In the genomic region with DNA sequence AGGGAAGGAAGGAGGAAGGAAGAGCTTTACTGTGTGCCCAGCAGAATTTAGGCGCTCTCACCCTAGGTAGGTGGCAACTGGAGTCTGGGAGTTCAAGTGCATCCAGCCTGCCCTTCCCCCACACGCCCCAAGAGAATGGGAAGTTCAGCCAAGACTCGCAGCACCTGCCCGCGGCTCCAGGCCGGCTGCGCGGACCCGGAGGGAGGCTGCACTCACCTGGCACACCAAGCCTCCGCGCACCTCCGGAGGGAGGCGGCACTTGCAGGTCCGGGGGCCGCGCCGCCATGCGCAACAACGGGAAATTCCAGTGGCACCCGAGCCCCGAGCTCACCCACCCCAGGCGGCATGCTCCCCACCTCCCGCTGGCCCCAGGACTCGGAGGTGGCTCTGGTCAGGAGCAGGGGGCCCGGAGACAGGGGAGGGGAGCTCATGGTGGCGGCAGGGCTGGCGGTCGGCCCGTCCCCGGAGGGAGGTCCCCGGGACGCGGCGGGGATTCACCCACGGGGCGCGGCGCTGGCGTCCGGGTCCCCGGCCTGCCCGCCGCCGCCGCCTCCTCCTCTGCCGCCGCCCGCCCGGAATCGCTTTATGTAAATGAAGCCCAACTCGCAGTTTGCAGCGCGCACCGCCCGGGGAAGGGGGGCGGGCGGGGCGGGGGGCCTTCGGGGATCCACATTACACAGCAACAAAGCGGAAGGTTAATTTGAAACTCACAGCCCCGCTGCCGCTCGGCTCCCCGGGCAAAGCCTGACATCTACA, we compare ENCODE assay signal across 1 cellular context.
A peak's percentile ranks its signal among the peaks of the same experiment; 100 is the strongest.
TF ChIP-seq lines count a peak whose summit lies in the region.

A gene with protein sequence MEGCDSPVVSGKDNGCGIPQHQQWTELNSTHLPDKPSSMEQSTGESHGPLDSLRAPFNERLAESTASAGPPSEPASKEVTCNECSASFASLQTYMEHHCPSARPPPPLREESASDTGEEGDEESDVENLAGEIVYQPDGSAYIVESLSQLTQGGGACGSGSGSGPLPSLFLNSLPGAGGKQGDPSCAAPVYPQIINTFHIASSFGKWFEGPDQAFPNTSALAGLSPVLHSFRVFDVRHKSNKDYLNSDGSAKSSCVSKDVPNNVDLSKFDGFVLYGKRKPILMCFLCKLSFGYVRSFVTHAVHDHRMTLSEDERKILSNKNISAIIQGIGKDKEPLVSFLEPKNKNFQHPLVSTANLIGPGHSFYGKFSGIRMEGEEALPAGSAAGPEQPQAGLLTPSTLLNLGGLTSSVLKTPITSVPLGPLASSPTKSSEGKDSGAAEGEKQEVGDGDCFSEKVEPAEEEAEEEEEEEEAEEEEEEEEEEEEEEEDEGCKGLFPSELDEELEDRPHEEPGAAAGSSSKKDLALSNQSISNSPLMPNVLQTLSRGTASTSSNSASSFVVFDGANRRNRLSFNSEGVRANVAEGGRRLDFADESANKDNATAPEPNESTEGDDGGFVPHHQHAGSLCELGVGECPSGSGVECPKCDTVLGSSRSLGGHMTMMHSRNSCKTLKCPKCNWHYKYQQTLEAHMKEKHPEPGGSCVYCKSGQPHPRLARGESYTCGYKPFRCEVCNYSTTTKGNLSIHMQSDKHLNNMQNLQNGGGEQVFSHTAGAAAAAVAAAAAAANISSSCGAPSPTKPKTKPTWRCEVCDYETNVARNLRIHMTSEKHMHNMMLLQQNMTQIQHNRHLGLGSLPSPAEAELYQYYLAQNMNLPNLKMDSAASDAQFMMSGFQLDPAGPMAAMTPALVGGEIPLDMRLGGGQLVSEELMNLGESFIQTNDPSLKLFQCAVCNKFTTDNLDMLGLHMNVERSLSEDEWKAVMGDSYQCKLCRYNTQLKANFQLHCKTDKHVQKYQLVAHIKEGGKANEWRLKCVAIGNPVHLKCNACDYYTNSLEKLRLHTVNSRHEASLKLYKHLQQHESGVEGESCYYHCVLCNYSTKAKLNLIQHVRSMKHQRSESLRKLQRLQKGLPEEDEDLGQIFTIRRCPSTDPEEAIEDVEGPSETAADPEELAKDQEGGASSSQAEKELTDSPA (N-terminal part only) (minus strand): TSS at position 593 of the 756 bp plus-strand sequence. CDS start 87,983 bp downstream, outside the sequence.

TF ChIP-seq in HepG2, 621 proteins besides CTCF, POLR2A, EP300 and RAD21 (continued from another document and continues in another):
- TF ChIP-seq, protein P1, sequence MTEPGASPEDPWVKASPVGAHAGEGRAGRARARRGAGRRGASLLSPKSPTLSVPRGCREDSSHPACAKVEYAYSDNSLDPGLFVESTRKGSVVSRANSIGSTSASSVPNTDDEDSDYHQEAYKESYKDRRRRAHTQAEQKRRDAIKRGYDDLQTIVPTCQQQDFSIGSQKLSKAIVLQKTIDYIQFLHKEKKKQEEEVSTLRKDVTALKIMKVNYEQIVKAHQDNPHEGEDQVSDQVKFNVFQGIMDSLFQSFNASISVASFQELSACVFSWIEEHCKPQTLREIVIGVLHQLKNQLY (CRISPR knock-in tag; IDR thresholded peaks at IDR 0.05): 0 out of 2 replicates have a peak, but pooled peaks have one; percentile 27
- TF ChIP-seq FOXP1 (IDR thresholded peaks at IDR 0.05) (no peak), FOXP1 (CRISPR knock-in tag; IDR thresholded peaks at IDR 0.05) (no peak), ZNF383 (CRISPR knock-in tag; IDR thresholded peaks at IDR 0.05; ENCODE audit: borderline replicate concordance) (no peak), ADNP (CRISPR knock-in tag; IDR thresholded peaks at IDR 0.05) (no peak), ZBTB7B (CRISPR knock-in tag; IDR thresholded peaks at IDR 0.05) (peak; percentile 65; the same call in 1 of the 2 replicates), TAF1 (CRISPR knock-in tag; IDR thresholded peaks at IDR 0.05) (no peak), ZC3H13 (CRISPR knock-in tag; IDR thresholded peaks at IDR 0.05) (peak; percentile 6; the same call in 1 of the 2 replicates), POLR2G (IDR thresholded peaks at IDR 0.05; ENCODE audit: low read depth, low read length) (0 out of 2 replicates have a peak, but pooled peaks have one; percentile 40), ZNF230 (CRISPR knock-in tag; IDR thresholded peaks at IDR 0.05) (0 out of 2 replicates have a peak, but pooled peaks have one; percentile 46), NFKB2 (CRISPR knock-in tag; IDR thresholded peaks at IDR 0.05; ENCODE audit: borderline replicate concordance) (0 out of 2 replicates have a peak, but pooled peaks have one; percentile 74), ZNF607 (CRISPR knock-in tag; IDR thresholded peaks at IDR 0.05; ENCODE audit: borderline replicate concordance) (no peak), SAP130 (CRISPR knock-in tag; IDR thresholded peaks at IDR 0.05; ENCODE audit: low read depth) (peak; percentile 68), REPIN1 (CRISPR knock-in tag; IDR thresholded peaks at IDR 0.05; ENCODE audit: borderline replicate concordance, low read depth) (no peak), ZMAT3 (CRISPR knock-in tag; conservative IDR thresholded peaks at IDR 0.05) (peak; percentile 56; the same call in 1 of the 2 replicates), PITX1 (CRISPR knock-in tag; IDR thresholded peaks at IDR 0.05) (peak; percentile 66; the same call in 1 of the 2 replicates), ELF3 (CRISPR knock-in tag; IDR thresholded peaks at IDR 0.05) (peak; percentile 51; the same call in 1 of the 2 replicates), RBAK (CRISPR knock-in tag; IDR thresholded peaks at IDR 0.05) (no peak), NFRKB (IDR thresholded peaks at IDR 0.05) (no peak), ASH2L (IDR thresholded peaks at IDR 0.05; ENCODE audit: insufficient read length, low read depth, low read length) (peak; percentile 33), ZSCAN30 (CRISPR knock-in tag; IDR thresholded peaks at IDR 0.05) (no peak), PAWR (CRISPR knock-in tag; IDR thresholded peaks at IDR 0.05; ENCODE audit: borderline replicate concordance) (0 out of 2 replicates have a peak, but pooled peaks have one; percentile 55), ZNF124 (CRISPR knock-in tag; IDR thresholded peaks at IDR 0.05) (no peak), ZNF746 (CRISPR knock-in tag; IDR thresholded peaks at IDR 0.05) (no peak), ZNF83 (CRISPR knock-in tag; IDR thresholded peaks at IDR 0.05; ENCODE audit: borderline replicate concordance) (peak; percentile 96; the same call in 1 of the 2 replicates), ZBTB20 (CRISPR knock-in tag; IDR thresholded peaks at IDR 0.05; ENCODE audit: borderline replicate concordance, low read depth) (no peak), NFYB (CRISPR knock-in tag; IDR thresholded peaks at IDR 0.05) (no peak), ZNF572 (CRISPR knock-in tag; IDR thresholded peaks at IDR 0.05) (no peak; the same call in 1 of the 2 replicates), ESRRA (CRISPR knock-in tag; IDR thresholded peaks at IDR 0.05; ENCODE audit: low read depth) (no peak; the same call in 1 of the 2 replicates), ZNF605 (CRISPR knock-in tag; IDR thresholded peaks at IDR 0.05) (peak; percentile 73; the same call in 1 of the 2 replicates), ZNF816 (CRISPR knock-in tag; IDR thresholded peaks at IDR 0.05; ENCODE audit: borderline replicate concordance) (no peak), ZNF678 (CRISPR knock-in tag; IDR thresholded peaks at IDR 0.05) (peak; percentile 79; the same call in 1 of the 2 replicates), ZNF180 (CRISPR knock-in tag; IDR thresholded peaks at IDR 0.05; ENCODE audit: borderline replicate concordance, low read depth) (no peak)
- TF ChIP-seq, protein P2, sequence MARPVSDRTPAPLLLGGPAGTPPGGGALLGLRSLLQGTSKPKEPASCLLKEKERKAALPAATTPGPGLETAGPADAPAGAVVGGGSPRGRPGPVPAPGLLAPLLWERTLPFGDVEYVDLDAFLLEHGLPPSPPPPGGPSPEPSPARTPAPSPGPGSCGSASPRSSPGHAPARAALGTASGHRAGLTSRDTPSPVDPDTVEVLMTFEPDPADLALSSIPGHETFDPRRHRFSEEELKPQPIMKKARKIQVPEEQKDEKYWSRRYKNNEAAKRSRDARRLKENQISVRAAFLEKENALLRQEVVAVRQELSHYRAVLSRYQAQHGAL (CRISPR knock-in tag; IDR thresholded peaks at IDR 0.05; ENCODE audit: not compliant biosample characterization): no peak
- TF ChIP-seq, protein P3, sequence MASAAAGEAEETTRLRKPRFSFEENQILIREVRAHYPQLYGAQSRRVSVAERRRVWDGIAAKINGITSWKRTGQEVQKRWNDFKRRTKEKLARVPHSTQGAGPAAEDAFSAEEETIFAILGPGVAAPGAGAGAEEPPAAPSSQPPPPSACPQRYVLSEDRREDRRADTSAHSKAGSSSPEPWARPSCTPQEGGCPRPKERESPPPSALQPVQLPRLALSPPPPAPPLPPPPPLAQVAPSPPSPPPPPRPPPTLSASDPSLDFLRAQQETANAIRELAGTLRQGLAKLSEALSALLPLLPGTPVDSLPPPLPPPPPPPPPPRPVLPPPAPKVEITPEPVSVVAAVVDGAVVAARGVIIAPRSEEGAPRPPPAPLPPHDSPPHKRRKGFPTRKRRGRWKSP (CRISPR knock-in tag; IDR thresholded peaks at IDR 0.05): no peak; the same call in 1 of the 2 replicates
- TF ChIP-seq, protein P4, sequence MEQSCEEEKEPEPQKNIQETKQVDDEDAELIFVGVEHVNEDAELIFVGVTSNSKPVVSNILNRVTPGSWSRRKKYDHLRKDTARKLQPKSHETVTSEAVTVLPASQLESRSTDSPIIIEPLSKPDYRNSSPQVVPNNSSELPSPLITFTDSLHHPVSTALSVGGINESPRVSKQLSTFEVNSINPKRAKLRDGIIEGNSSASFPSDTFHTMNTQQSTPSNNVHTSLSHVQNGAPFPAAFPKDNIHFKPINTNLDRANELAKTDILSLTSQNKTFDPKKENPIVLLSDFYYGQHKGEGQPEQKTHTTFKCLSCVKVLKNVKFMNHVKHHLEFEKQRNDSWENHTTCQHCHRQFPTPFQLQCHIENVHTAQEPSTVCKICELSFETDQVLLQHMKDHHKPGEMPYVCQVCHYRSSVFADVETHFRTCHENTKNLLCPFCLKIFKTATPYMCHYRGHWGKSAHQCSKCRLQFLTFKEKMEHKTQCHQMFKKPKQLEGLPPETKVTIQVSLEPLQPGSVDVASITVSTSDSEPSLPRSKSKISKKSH (CRISPR knock-in tag; IDR thresholded peaks at IDR 0.05; ENCODE audit: borderline replicate concordance): peak; percentile 90; the same call in 1 of the 2 replicates
- TF ChIP-seq, protein P5, sequence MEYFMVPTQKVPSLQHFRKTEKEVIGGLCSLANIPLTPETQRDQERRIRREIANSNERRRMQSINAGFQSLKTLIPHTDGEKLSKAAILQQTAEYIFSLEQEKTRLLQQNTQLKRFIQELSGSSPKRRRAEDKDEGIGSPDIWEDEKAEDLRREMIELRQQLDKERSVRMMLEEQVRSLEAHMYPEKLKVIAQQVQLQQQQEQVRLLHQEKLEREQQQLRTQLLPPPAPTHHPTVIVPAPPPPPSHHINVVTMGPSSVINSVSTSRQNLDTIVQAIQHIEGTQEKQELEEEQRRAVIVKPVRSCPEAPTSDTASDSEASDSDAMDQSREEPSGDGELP (IDR thresholded peaks at IDR 0.05; ENCODE audit: borderline replicate concordance, low read depth): no peak
- TF ChIP-seq, protein P6, sequence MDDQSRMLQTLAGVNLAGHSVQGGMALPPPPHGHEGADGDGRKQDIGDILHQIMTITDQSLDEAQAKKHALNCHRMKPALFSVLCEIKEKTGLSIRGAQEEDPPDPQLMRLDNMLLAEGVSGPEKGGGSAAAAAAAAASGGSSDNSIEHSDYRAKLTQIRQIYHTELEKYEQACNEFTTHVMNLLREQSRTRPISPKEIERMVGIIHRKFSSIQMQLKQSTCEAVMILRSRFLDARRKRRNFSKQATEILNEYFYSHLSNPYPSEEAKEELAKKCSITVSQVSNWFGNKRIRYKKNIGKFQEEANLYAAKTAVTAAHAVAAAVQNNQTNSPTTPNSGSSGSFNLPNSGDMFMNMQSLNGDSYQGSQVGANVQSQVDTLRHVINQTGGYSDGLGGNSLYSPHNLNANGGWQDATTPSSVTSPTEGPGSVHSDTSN (CRISPR knock-in tag; IDR thresholded peaks at IDR 0.05; ENCODE audit: borderline replicate concordance): no peak
- TF ChIP-seq, protein P7, sequence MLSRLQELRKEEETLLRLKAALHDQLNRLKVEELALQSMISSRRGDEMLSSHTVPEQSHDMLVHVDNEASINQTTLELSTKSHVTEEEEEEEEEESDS (CRISPR knock-in tag; IDR thresholded peaks at IDR 0.05; ENCODE audit: borderline replicate concordance): no peak
- TF ChIP-seq, protein P8, sequence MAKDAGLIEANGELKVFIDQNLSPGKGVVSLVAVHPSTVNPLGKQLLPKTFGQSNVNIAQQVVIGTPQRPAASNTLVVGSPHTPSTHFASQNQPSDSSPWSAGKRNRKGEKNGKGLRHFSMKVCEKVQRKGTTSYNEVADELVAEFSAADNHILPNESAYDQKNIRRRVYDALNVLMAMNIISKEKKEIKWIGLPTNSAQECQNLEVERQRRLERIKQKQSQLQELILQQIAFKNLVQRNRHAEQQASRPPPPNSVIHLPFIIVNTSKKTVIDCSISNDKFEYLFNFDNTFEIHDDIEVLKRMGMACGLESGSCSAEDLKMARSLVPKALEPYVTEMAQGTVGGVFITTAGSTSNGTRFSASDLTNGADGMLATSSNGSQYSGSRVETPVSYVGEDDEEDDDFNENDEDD (CRISPR knock-in tag; IDR thresholded peaks at IDR 0.05; ENCODE audit: borderline replicate concordance): no peak
- TF ChIP-seq, protein P9, sequence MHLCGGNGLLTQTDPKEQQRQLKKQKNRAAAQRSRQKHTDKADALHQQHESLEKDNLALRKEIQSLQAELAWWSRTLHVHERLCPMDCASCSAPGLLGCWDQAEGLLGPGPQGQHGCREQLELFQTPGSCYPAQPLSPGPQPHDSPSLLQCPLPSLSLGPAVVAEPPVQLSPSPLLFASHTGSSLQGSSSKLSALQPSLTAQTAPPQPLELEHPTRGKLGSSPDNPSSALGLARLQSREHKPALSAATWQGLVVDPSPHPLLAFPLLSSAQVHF (CRISPR knock-in tag; IDR thresholded peaks at IDR 0.05): no peak
- TF ChIP-seq, protein P10, sequence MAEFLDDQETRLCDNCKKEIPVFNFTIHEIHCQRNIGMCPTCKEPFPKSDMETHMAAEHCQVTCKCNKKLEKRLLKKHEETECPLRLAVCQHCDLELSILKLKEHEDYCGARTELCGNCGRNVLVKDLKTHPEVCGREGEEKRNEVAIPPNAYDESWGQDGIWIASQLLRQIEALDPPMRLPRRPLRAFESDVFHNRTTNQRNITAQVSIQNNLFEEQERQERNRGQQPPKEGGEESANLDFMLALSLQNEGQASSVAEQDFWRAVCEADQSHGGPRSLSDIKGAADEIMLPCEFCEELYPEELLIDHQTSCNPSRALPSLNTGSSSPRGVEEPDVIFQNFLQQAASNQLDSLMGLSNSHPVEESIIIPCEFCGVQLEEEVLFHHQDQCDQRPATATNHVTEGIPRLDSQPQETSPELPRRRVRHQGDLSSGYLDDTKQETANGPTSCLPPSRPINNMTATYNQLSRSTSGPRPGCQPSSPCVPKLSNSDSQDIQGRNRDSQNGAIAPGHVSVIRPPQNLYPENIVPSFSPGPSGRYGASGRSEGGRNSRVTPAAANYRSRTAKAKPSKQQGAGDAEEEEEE (CRISPR knock-in tag; IDR thresholded peaks at IDR 0.05; ENCODE audit: borderline replicate concordance): no peak
- TF ChIP-seq, protein P11, sequence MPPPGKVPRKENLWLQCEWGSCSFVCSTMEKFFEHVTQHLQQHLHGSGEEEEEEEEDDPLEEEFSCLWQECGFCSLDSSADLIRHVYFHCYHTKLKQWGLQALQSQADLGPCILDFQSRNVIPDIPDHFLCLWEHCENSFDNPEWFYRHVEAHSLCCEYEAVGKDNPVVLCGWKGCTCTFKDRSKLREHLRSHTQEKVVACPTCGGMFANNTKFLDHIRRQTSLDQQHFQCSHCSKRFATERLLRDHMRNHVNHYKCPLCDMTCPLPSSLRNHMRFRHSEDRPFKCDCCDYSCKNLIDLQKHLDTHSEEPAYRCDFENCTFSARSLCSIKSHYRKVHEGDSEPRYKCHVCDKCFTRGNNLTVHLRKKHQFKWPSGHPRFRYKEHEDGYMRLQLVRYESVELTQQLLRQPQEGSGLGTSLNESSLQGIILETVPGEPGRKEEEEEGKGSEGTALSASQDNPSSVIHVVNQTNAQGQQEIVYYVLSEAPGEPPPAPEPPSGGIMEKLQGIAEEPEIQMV (CRISPR knock-in tag; IDR thresholded peaks at IDR 0.05; ENCODE audit: low read depth): peak; percentile 96
